7 cellular contexts compared by ENCODE assay signal in the genomic region with DNA sequence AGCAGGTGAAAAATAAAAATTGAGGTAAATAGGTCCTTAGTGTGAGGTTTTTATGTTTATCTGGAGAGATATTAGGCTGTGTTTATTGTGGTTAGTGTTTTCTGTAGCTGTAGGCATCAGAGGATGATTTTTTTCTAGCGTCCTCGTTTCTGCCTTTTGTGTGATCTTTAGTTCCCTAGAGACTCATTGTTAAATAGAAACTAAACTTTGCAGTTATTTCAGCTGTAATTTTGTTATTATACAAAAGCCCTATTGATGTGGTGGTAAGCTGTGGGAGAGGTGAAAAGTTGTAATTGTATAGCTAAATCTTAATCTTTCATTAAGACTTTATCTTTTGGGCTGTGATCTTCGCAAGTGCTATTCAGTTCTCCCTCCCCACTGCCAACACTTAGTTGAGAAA.
"Had no signal": no experiment of that assay in that cellular context is flagged by ENCODE, and none has a peak within 500 bp of the region (broad histone marks: within the 10 kb centered on the region; RNA-seq: fewer than 3 reads in every experiment).

No MANE protein-coding gene starts in this region.

- H3K27ac ChIP-seq: GM23248 had no signal

- DNase-seq: GM23248, GOT3, H9, HCEC 1CT, IMR-90, KG1 had no signal

- H3K9ac ChIP-seq: GM23248 had no signal

- H2AFZ ChIP-seq: GM23248 had no signal

- H3K4me3 ChIP-seq: GM23248, K562 had no signal

- ATAC-seq: K562 had no signal
